28 cellular contexts compared by ENCODE assay signal in the genomic region with DNA sequence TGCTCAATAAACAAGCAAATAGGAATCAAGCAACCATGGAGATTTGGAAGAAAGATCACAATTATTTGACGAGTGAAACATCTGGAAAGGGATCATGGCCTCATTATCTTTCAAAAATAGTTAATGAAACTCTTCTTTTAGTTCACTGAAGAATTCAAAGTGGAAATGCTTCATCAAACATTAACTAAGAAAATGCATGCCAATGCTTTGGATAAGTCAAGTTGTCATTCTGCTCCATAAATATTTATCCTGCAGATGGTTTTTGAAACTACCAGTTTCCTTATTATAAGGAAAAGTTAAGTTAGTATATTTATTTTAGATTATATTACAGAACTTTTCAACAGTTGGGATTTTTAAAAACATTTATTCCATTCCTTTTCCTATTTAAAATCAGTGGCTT.
"Had no signal": no experiment of that assay in that cellular context is flagged by ENCODE, and none has a peak within 500 bp of the region (broad histone marks: within the 10 kb centered on the region; RNA-seq: fewer than 3 reads in every experiment).

No MANE protein-coding gene starts in this region.

- DNase-seq: activated B cell treated with CpG ODN at 0.5 μM for 24 hours; activated CD4-positive, alpha-beta T cell treated with anti-CD3 and anti-CD28 coated beads for 48 hours; activated CD4-positive, alpha-beta T cell treated with anti-CD3 and anti-CD28 coated beads, Interleukin-2, amount 50 U/mL, for 1 hour; activated CD4-positive, alpha-beta T cell treated with anti-CD3 and anti-CD28 coated beads, Interleukin-2, amount 50 U/mL, for 48 hours; activated CD8-positive, alpha-beta memory T cell treated with anti-CD3 and anti-CD28 coated beads for 24 hours; activated CD8-positive, alpha-beta T cell treated with anti-CD3 and anti-CD28 coated beads for 36 hours; activated effector memory CD4-positive, alpha-beta T cell treated with Interleukin-2 at 50 U/mL for 16 hours; activated naive CD4-positive, alpha-beta T cell treated with anti-CD3 and anti-CD28 coated beads, Interleukin-2, amount 10 ng/mL, durations not matched to agents 7 days and 5 days; activated naive CD8-positive, alpha-beta T cell treated with anti-CD3 and anti-CD28 coated beads, Interleukin-2, amount 10 ng/mL, durations not matched to agents 7 days and 5 days; activated T-cell treated with anti-CD3 and anti-CD28 coated beads, Interleukin-2, amount 50 U/mL, for 4 hours; central memory CD4-positive, alpha-beta T cell; cerebellar nuclear complex; colonic mucosa; effector CD8-positive, alpha-beta T cell; esophagus squamous epithelium; foreskin melanocyte; T-helper 1 cell; T-helper 17 cell; T1000; WERI-Rb-1 had no signal

- H3K27me3 ChIP-seq: ascending aorta, breast epithelium, cardiac muscle cell, colonic mucosa, esophagus squamous epithelium, gastroesophageal sphincter had no signal

- H3K9me3 ChIP-seq: ascending aorta, breast epithelium, colonic mucosa, esophagus squamous epithelium, gastroesophageal sphincter had no signal

- H3K4me1 ChIP-seq: ascending aorta, breast epithelium, colonic mucosa, esophagus squamous epithelium had no signal

- H3K4me3 ChIP-seq: ascending aorta, breast epithelium, cardiac muscle cell, colonic mucosa, esophagus squamous epithelium, gastroesophageal sphincter had no signal

- ATAC-seq: activated CD4-positive, CD25-positive, alpha-beta regulatory T cell treated with anti-CD3 and anti-CD28 coated beads, Interleukin-2, amount 50 U/mL, for 24 hours; activated CD8-positive, alpha-beta T cell treated with anti-CD3 and anti-CD28 coated beads for 36 hours; activated naive CD4-positive, alpha-beta T cell treated with anti-CD3 and anti-CD28 coated beads, Interleukin-2, amount 50 U/mL, for 72 hours; activated T-cell treated with anti-CD3 and anti-CD28 coated beads, Interleukin-2, amount 50 U/mL, for 4 hours; activated T-helper 17 cell treated with anti-CD3 and anti-CD28 coated beads, Interleukin-2, amount 50 U/mL, for 72 hours; gastroesophageal sphincter; T-helper 17 cell had no signal

- H3K36me3 ChIP-seq: ascending aorta, breast epithelium, cardiac muscle cell, colonic mucosa, esophagus squamous epithelium, gastroesophageal sphincter, WERI-Rb-1 had no signal

- H3K27ac ChIP-seq: ascending aorta, breast epithelium, cardiac muscle cell, colonic mucosa, epithelial cell of prostate, esophagus squamous epithelium, gastroesophageal sphincter, WERI-Rb-1 had no signal
